Comparison of ENCODE assay signal across 8 cellular contexts in the genomic region with DNA sequence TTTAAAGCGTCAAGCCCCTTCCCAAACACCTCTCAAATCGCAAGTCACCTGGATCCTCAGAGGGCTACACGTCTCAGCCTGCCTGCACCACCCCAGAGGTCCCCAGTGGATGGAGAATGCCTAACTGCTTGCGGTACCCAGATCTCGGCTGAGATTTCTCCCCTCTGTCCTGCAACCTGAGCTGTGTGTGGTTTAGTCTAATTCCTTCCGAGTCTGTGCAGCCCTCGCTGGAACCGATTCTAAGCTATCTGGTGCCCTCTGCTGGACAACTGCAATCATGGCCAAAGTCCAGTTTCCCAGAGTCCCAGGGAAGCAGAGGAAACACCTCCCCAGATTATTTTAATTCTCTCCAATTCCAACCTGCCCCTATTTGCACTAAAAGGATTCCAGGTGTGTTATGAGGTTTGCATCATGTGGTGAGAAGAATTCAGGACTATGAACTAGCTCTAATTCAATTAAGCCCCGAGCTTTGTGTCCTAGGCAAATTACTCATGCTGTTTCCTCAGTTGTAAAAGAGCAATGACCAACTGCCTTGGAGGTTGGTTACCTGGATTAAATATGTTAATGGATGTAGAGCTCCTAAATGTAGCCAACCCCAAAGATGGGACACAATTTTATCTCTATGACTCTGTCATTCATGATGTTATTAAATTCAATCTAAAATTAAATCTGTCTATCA.
A peak's percentile ranks its signal among the peaks of the same experiment; 100 is the strongest.
DNase-seq lines count a peak whose midpoint lies in the region; ATAC-seq and TF ChIP-seq lines count a peak whose summit lies in the region.

No MANE protein-coding gene starts in this region.

- no peak overlapping the region for H2BK15ac ChIP-seq in neuronal stem cell (ENCODE audit: low read length)

- H2AK5ac ChIP-seq in neuronal stem cell (ENCODE audit: low read depth, low read length), result no peak overlapping the region

- no peaks in the 10 kb centered on the region for H3K79me2 ChIP-seq in PC-3 (ENCODE audit: low read length)

- no peak overlapping the region for H3K4ac ChIP-seq in neuronal stem cell (ENCODE audit: low read length)

- WGBS in neuronal stem cell (ENCODE audit: extremely low coverage in 2 of 2, insufficient read length in 2 of 2, insufficient replicate concordance in 1 of 2), 2 donors, result no CpG with 5 or more reads among the region's 9 CpGs
- 29% methylated on average over 9 of the region's 9 CpGs for WGBS in suprapubic skin

- peak; percentile 72 for ATAC-seq in GM19035 (IDR thresholded peaks at IDR 0.05; ENCODE audit: unreplicated experiment)
- ATAC-seq in PC-3, result peak; percentile 80

- POLR2A ChIA-PET in PC-3 (lab: Charles Lee; ENCODE audit: unreplicated experiment), result no interaction called here

- DNase-seq in C1 segment of cervical spinal cord (lab: John Stamatoyannopoulos, UW) (peak in 10 of 14 donors; percentile 7 to 52 (median 27)), HS-27A (ENCODE audit: low read depth) (peak; percentile 88), PC-3 (peak; percentile 93), fibroblast of peridontal ligament (ENCODE audit: extremely low read depth) (peak; percentile 88), neuronal stem cell (ENCODE audit: low spot score) (peak; percentile 77), suprapubic skin (ENCODE audit: low spot score in 2 of 2) (no peak)
- peak; percentile 43 for DNase-seq in activated T-cell treated with anti-CD3 and anti-CD28 coated beads, Interleukin-2, amount 50 U/mL, for 1 hour

- H3K4me3 ChIP-seq in PC-3 (ENCODE audit: low read length) (no peak overlapping the region), neuronal stem cell (ENCODE audit: low read length in 2 of 2) (no peak overlapping the region), suprapubic skin (no peak overlapping the region)

- no peak overlapping the region for H2BK12ac ChIP-seq in neuronal stem cell (ENCODE audit: low read length)

- no peak overlapping the region for H2BK120ac ChIP-seq in neuronal stem cell (ENCODE audit: low read depth, low read length)

- peak overlapping the region; percentile 69; the same call in 1 of the 2 replicates for H3K9ac ChIP-seq in PC-3 (ENCODE audit: low read length)
- H3K9ac ChIP-seq in neuronal stem cell (ENCODE audit: low read depth, low read length, poor library complexity), result no peak overlapping the region

- peaks cover 40% of the 10 kb centered on the region for H3K4me1 ChIP-seq in PC-3 (ENCODE audit: insufficient read depth, low read length)
- H3K4me1 ChIP-seq in neuronal stem cell (ENCODE audit: control insufficient read depth in 2 of 2, insufficient read depth in 1 of 2, low read depth in 1 of 2, low read length in 2 of 2), result peaks cover 5 to 8% of the 10 kb centered on the region in 2 donors
- no peaks in the 10 kb centered on the region for H3K4me1 ChIP-seq in suprapubic skin

- H3K4me2 ChIP-seq in PC-3 (ENCODE audit: low read length) (peak overlapping the region; percentile 12; the same call in 1 of the 2 replicates), neuronal stem cell (ENCODE audit: insufficient read depth, low read length, poor library complexity, severe bottlenecking) (no peak overlapping the region)

- no TSS peak for BruUV-seq in PC-3 (replicated peaks; lab: Mats Ljungman, UMichigan)

- H3K27ac ChIP-seq in PC-3 (ENCODE audit: low read length) (peak overlapping the region; percentile 96), neuronal stem cell (replicated peaks; ENCODE audit: low read length) (no peak overlapping the region), suprapubic skin (no peak overlapping the region)

- H3K9me3 ChIP-seq in PC-3 (ENCODE audit: low read length) (no peaks in the 10 kb centered on the region), neuronal stem cell (replicated peaks in 1 of 2; ENCODE audit: control insufficient read depth in 2 of 2, insufficient read depth in 1 of 2, low read depth in 1 of 2, low read length in 2 of 2) (no peaks in the 10 kb centered on the region), suprapubic skin (no peaks in the 10 kb centered on the region)

- CTCF ChIA-PET in PC-3 (lab: Charles Lee), result interaction anchor here (0.5 to 2.1 kb wide), 12 partner anchors 12 to 1298 kb away, joined by 3 to 14 read pairs (median 4); no protein-coding TSS in a partner anchor

- peaks cover 4% of the 10 kb centered on the region for H3F3A ChIP-seq in PC-3 (ENCODE audit: low read length, unreplicated experiment)

- no peaks in the 10 kb centered on the region for H4K20me1 ChIP-seq in PC-3 (ENCODE audit: low read length)

- H3K79me1 ChIP-seq in neuronal stem cell (ENCODE audit: low read depth, low read length), result no peaks in the 10 kb centered on the region

- peak overlapping the region; percentile 19; the same call in 1 of the 2 replicates for H2AFZ ChIP-seq in PC-3 (ENCODE audit: low read length)
- no peak overlapping the region for H2AFZ ChIP-seq in neuronal stem cell (ENCODE audit: low read length)

- H3K14ac ChIP-seq in neuronal stem cell (ENCODE audit: low read length), result no peak overlapping the region

- no peaks in the 10 kb centered on the region for H3K9me2 ChIP-seq in PC-3 (replicated peaks; ENCODE audit: low read length)

- TF ChIP-seq POLR2A in suprapubic skin (IDR thresholded peaks at IDR 0.05), result no peak

- H4K8ac ChIP-seq in neuronal stem cell (ENCODE audit: low read depth, low read length), result no peak overlapping the region

- no peak overlapping the region for H3K18ac ChIP-seq in neuronal stem cell (ENCODE audit: low read length)

- intact Hi-C loops in PC-3 (cut with micrococcal nuclease), result loop anchor here (1.0 to 10.0 kb wide), 10 partner anchors 64 to 1577 kb away; a partner anchor contains a TSS

- H3K27me3 ChIP-seq in PC-3 (ENCODE audit: low read length) (no peaks in the 10 kb centered on the region), neuronal stem cell (ENCODE audit: control insufficient read depth in 3 of 3, insufficient read depth in 3 of 3, low read depth in 1 of 3, low read length in 3 of 3) (no peaks in the 10 kb centered on the region), suprapubic skin (no peaks in the 10 kb centered on the region)

- TF ChIP-seq CTCF in PC-3 (conservative IDR thresholded peaks at IDR 0.05; ENCODE audit: low read depth, low read length) (peak; percentile 98), suprapubic skin (IDR thresholded peaks at IDR 0.05) (peak; percentile 38 to 74)

- H2BK5ac ChIP-seq in neuronal stem cell (ENCODE audit: low read length), result no peak overlapping the region

- H3K23ac ChIP-seq in neuronal stem cell (ENCODE audit: low read depth, low read length, poor library complexity), result no peak overlapping the region

- no peak overlapping the region for H4K91ac ChIP-seq in neuronal stem cell (ENCODE audit: low read depth, low read length, poor library complexity)

- H3K36me3 ChIP-seq in PC-3 (ENCODE audit: low read depth, low read length) (no peaks in the 10 kb centered on the region), neuronal stem cell (replicated peaks in 1 of 2; ENCODE audit: control insufficient read depth in 2 of 2, insufficient read depth in 2 of 2, low read length in 2 of 2) (no peaks in the 10 kb centered on the region), suprapubic skin (no peaks in the 10 kb centered on the region)

- TF ChIP-seq EP300 in suprapubic skin (IDR thresholded peaks at IDR 0.05), result no peak

Comparison
In these comparisons a context has a peak if more than half of its experiments do, and no peak if none do; other contexts are left out.
1. DNase-seq: peak in C1 segment of cervical spinal cord (10 of 14), HS-27A (single experiment), PC-3 (single experiment), activated T-cell treated with anti-CD3 and anti-CD28 coated beads, Interleukin-2, amount 50 U/mL, for 1 hour (single experiment), fibroblast of peridontal ligament (single experiment) and neuronal stem cell (single experiment); none in suprapubic skin (0 of 2).